In genomic region chr1:218933526-218933925, GRCh38 we compare ENCODE assay signal across 17 cellular contexts.
"Had no signal": no experiment of that assay in that cellular context is flagged by ENCODE, and none has a peak within 500 bp of the region (broad histone marks: within the 10 kb centered on the region; RNA-seq: fewer than 3 reads in every experiment).

No MANE protein-coding gene starts in this region.

- H3K27me3 Mint-ChIP-seq: stimulated activated naive CD8-positive, alpha-beta T cell treated with anti-CD3 and anti-CD28 coated beads, Interleukin-15, Interleukin-2, amounts not matched to agents 100 ng/mL and 50 ng/mL, for 24 hours had no signal

- H3K4me3 Mint-ChIP-seq: mesothelial cell of epicardium; naive thymus-derived CD8-positive, alpha-beta T cell; neural progenitor cell; stimulated activated naive CD8-positive, alpha-beta T cell treated with anti-CD3 and anti-CD28 coated beads, Interleukin-15, Interleukin-2, amounts not matched to agents 100 ng/mL and 50 ng/mL, for 24 hours; WTC11 had no signal

- DNase-seq: activated gamma-delta T cell treated with Interleukin-2 at 50 U/mL for 16 hours; activated T-cell treated with anti-CD3 and anti-CD28 coated beads, Interleukin-2, amount 50 U/mL, for 1 hour; adrenal gland; brain microvascular endothelial cell; central memory CD4-positive, alpha-beta T cell; dermis blood vessel endothelial cell; effector CD8-positive, alpha-beta T cell; hippocampal formation; left ventricle myocardium inferior; naive thymus-derived CD8-positive, alpha-beta T cell; stimulated activated CD4-positive, alpha-beta T cell treated with anti-CD3 and anti-CD28 coated beads, Interleukin-2, amount 100 ng/mL, for 48 hours; T-helper 9 cell had no signal

- H3K36me3 Mint-ChIP-seq: neural progenitor cell had no signal

- H3K4me1 Mint-ChIP-seq: mesothelial cell of epicardium; naive thymus-derived CD8-positive, alpha-beta T cell had no signal

- H3K27ac Mint-ChIP-seq: activated naive CD4-positive, alpha-beta T cell treated with anti-CD3 and anti-CD28 coated beads, Interleukin-2, amount 50 U/mL, for 72 hours; mesothelial cell of epicardium; naive thymus-derived CD8-positive, alpha-beta T cell; neural progenitor cell; stimulated activated naive CD8-positive, alpha-beta T cell treated with anti-CD3 and anti-CD28 coated beads, Interleukin-15, Interleukin-2, amounts not matched to agents 100 ng/mL and 50 ng/mL, for 24 hours; WTC11 had no signal
